1 cellular context compared by ENCODE assay signal in the genomic region with DNA sequence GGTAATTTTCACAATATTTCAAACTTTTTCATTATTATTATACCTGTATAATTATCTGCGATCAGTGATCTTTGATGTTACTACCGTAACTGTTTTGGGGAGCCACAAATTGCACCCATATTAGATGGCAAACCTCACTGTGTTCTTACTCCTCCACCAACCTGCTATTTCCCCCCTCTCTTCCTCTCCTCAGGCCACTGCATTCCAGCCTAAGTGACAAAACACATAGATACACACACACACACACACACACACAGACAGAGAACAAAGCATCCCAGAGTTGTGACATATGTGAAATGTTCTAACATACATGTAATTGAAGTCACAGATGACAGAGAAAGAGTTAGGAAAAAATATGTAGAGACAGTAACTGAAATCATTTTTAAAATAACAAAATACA.
TF ChIP-seq lines count a peak whose summit lies in the region.

No MANE protein-coding gene starts in this region.

TF ChIP-seq in H1, 55 proteins besides CTCF, POLR2A, EP300 and RAD21:
- TF ChIP-seq, protein P1, sequence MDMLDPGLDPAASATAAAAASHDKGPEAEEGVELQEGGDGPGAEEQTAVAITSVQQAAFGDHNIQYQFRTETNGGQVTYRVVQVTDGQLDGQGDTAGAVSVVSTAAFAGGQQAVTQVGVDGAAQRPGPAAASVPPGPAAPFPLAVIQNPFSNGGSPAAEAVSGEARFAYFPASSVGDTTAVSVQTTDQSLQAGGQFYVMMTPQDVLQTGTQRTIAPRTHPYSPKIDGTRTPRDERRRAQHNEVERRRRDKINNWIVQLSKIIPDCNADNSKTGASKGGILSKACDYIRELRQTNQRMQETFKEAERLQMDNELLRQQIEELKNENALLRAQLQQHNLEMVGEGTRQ (IDR thresholded peaks at IDR 0.05; ENCODE audit: low read length): no peak
- TF ChIP-seq TEAD4 (IDR thresholded peaks at IDR 0.05; ENCODE audit: low read depth, low read length): peak; percentile 69
